20 cellular contexts compared by ENCODE assay signal in genomic region chr9:131439224-131439623, GRCh38. TPM values are rescaled to one million over a fixed set of nuclear protein-coding genes. Genes with fewer than 3 reads are reported as not detected.
DNase-seq lines count a peak whose midpoint lies in the region; ATAC-seq and TF ChIP-seq lines count a peak whose summit lies in the region.
"Had no signal": no experiment of that assay in that cellular context is flagged by ENCODE, and none has a peak within 500 bp of the region (broad histone marks: within the 10 kb centered on the region; RNA-seq: fewer than 3 reads in every experiment).

No MANE protein-coding gene starts in this region.

- no peaks in the 10 kb centered on the region for H3K27me3 Mint-ChIP-seq in CD4-positive, alpha-beta T cell
- H3K27me3 Mint-ChIP-seq in activated T-helper 2 cell treated with anti-CD3 and anti-CD28 coated beads, Interferon-gamma antibody, Interleukin-2, Interleukin-4, amounts not matched to agents 10 μg/mL and 5 μg/mL and 100 μg/mL, durations not matched to agents 14 hours and 24 hours and 36 hours (ENCODE audit: low read depth) = no peaks in the 10 kb centered on the region
- H3K27me3 Mint-ChIP-seq in mesothelial cell of epicardium (ENCODE audit: low read depth) = no peaks in the 10 kb centered on the region
- H3K27me3 Mint-ChIP-seq: activated naive CD4-positive, alpha-beta T cell treated with anti-CD3 and anti-CD28 coated beads, Interleukin-2, amount 10 ng/mL, durations not matched to agents 7 days and 5 days had no signal

- peaks cover 14% of the 10 kb centered on the region for H3K4me1 Mint-ChIP-seq in CD4-positive, alpha-beta T cell (ENCODE audit: low read depth)
- H3K4me1 Mint-ChIP-seq in activated T-helper 2 cell treated with anti-CD3 and anti-CD28 coated beads, Interferon-gamma antibody, Interleukin-2, Interleukin-4, amounts not matched to agents 10 μg/mL and 5 μg/mL and 100 μg/mL, durations not matched to agents 14 hours and 24 hours and 36 hours (ENCODE audit: low read depth) = peaks cover 25% of the 10 kb centered on the region
- no peaks in the 10 kb centered on the region for H3K4me1 Mint-ChIP-seq in mesothelial cell of epicardium

- H3K27me3 ChIP-seq in CD4-positive, alpha-beta T cell (ENCODE audit: control insufficient read depth, insufficient read depth, low read length) = no peaks in the 10 kb centered on the region
- H3K27me3 ChIP-seq: BE2C, body of pancreas had no signal

- peak overlapping the region; percentile 13 for H3K27ac Mint-ChIP-seq in CD4-positive, alpha-beta T cell
- H3K27ac Mint-ChIP-seq in activated T-helper 2 cell treated with anti-CD3 and anti-CD28 coated beads, Interferon-gamma antibody, Interleukin-2, Interleukin-4, amounts not matched to agents 10 μg/mL and 5 μg/mL and 100 μg/mL, durations not matched to agents 14 hours and 24 hours and 36 hours = peak overlapping the region; percentile 38
- peak overlapping the region; percentile 18 for H3K27ac Mint-ChIP-seq in mesothelial cell of epicardium

- CTCF ChIA-PET in CD4-positive, alpha-beta T cell (lab: Charles Lee) = no interaction called here

- H3K9me3 Mint-ChIP-seq in CD4-positive, alpha-beta T cell = no peaks in the 10 kb centered on the region
- H3K9me3 Mint-ChIP-seq in activated T-helper 2 cell treated with anti-CD3 and anti-CD28 coated beads, Interferon-gamma antibody, Interleukin-2, Interleukin-4, amounts not matched to agents 10 μg/mL and 5 μg/mL and 100 μg/mL, durations not matched to agents 14 hours and 24 hours and 36 hours = no peaks in the 10 kb centered on the region
- H3K9me3 Mint-ChIP-seq in mesothelial cell of epicardium = no peaks in the 10 kb centered on the region
- H3K9me3 Mint-ChIP-seq: activated naive CD4-positive, alpha-beta T cell treated with anti-CD3 and anti-CD28 coated beads, Interleukin-2, amount 10 ng/mL, durations not matched to agents 7 days and 5 days had no signal

- ATAC-seq in CD4-positive, alpha-beta T cell (ENCODE audit: poor library complexity) = no peak
- no peak for ATAC-seq in HG02642 (IDR thresholded peaks at IDR 0.05; ENCODE audit: poor library complexity, unreplicated experiment)
- ATAC-seq in HG03432 (IDR thresholded peaks at IDR 0.05; ENCODE audit: unreplicated experiment) = no peak
- ATAC-seq: body of pancreas, lower lobe of right lung had no signal

- intact Hi-C loops in CD4-positive, alpha-beta T cell (cut with DNase I, micrococcal nuclease) = no loop called here
- intact Hi-C loops in activated T-helper 2 cell treated with anti-CD3 and anti-CD28 coated beads, Interferon-gamma antibody, Interleukin-2, Interleukin-4, amounts not matched to agents 10 μg/mL and 5 μg/mL and 100 μg/mL, durations not matched to agents 14 hours and 24 hours and 36 hours (cut with micrococcal nuclease) = no loop called here

- no peaks in the 10 kb centered on the region for H3K9me3 ChIP-seq in CD4-positive, alpha-beta T cell (ENCODE audit: control insufficient read depth, low read length)
- H3K9me3 ChIP-seq: BE2C, body of pancreas, lower lobe of right lung had no signal

- no peak overlapping the region for H3K27ac ChIP-seq in CD4-positive, alpha-beta T cell (ENCODE audit: low read depth, low read length)
- no peak overlapping the region for H3K27ac ChIP-seq in substantia nigra (ENCODE audit: low read depth, low read length, poor library complexity, severe bottlenecking)
- H3K27ac ChIP-seq: body of pancreas, lower lobe of right lung, WERI-Rb-1 had no signal

- DNase-seq in AG20443 (ENCODE audit: low spot score) (peak; percentile 2), mesothelial cell of epicardium (ENCODE audit: low spot score in 2 of 2, unreplicated experiment in 2 of 2) (no peak), SIG-M5 treated with dmso at 0.1 percent for 504 hours (lab: John Stamatoyannopoulos, UW; ENCODE audit: unreplicated experiment) (no peak), substantia nigra (lab: John Stamatoyannopoulos, UW) (no peak)
- peak in 1 of 10 experiments; percentile 12 for DNase-seq in CD4-positive, alpha-beta T cell
- DNase-seq in activated T-helper 2 cell treated with anti-CD3 and anti-CD28 coated beads, Interferon-gamma antibody, Interleukin-2, Interleukin-4, amounts not matched to agents 10 μg/mL and 5 μg/mL and 100 μg/mL, durations not matched to agents 14 hours and 24 hours and 36 hours (ENCODE audit: low spot score) = no peak
- DNase-seq: activated naive CD4-positive, alpha-beta T cell treated with anti-CD3 and anti-CD28 coated beads, Interleukin-2, amount 10 ng/mL, durations not matched to agents 7 days and 5 days; BE2C; body of pancreas; GOT3; hippocampal formation; islet precursor cell; lower lobe of right lung; NCI-H748 treated with DMSO at 0.1 percent for 48 hours; posterior cingulate gyrus; SIG-M5; stimulated activated CD4-positive, alpha-beta T cell treated with anti-CD3 and anti-CD28 coated beads, Interleukin-2, amount 100 ng/mL, for 24 hours; WERI-Rb-1 had no signal

- POLR2A ChIA-PET in CD4-positive, alpha-beta T cell (lab: Charles Lee) = interaction anchor here (0.8 to 1.7 kb wide), 2 partner anchors 31 to 41 kb away, joined by 3 to 5 read pairs; no protein-coding TSS in a partner anchor

- TF ChIP-seq CTCF in CD4-positive, alpha-beta T cell (IDR thresholded peaks at IDR 0.05) = no peak
- no peak for TF ChIP-seq CTCF in mesothelial cell of epicardium (IDR thresholded peaks at IDR 0.05; ENCODE audit: unreplicated experiment)

- H3K36me3 Mint-ChIP-seq in CD4-positive, alpha-beta T cell (ENCODE audit: low read depth) = peaks cover 95% of the 10 kb centered on the region
- peaks cover 87% of the 10 kb centered on the region for H3K36me3 Mint-ChIP-seq in activated T-helper 2 cell treated with anti-CD3 and anti-CD28 coated beads, Interferon-gamma antibody, Interleukin-2, Interleukin-4, amounts not matched to agents 10 μg/mL and 5 μg/mL and 100 μg/mL, durations not matched to agents 14 hours and 24 hours and 36 hours (ENCODE audit: low read depth)
- H3K36me3 Mint-ChIP-seq in mesothelial cell of epicardium = peaks cover 55% of the 10 kb centered on the region

- H3K4me3 Mint-ChIP-seq in CD4-positive, alpha-beta T cell = no peak overlapping the region
- no peak overlapping the region for H3K4me3 Mint-ChIP-seq in activated T-helper 2 cell treated with anti-CD3 and anti-CD28 coated beads, Interferon-gamma antibody, Interleukin-2, Interleukin-4, amounts not matched to agents 10 μg/mL and 5 μg/mL and 100 μg/mL, durations not matched to agents 14 hours and 24 hours and 36 hours (ENCODE audit: low read depth)
- no peak overlapping the region for H3K4me3 Mint-ChIP-seq in mesothelial cell of epicardium
- H3K4me3 Mint-ChIP-seq: activated naive CD4-positive, alpha-beta T cell treated with anti-CD3 and anti-CD28 coated beads, Interleukin-2, amount 10 ng/mL, durations not matched to agents 7 days and 5 days had no signal

RNA-seq across cellular contexts. Expression of gene PRRC2B, which starts 45.3 kb away (rescaled TPM):
- 100 to 1,000 TPM; 256 to 268 TPM for total RNA-seq in CD4-positive, alpha-beta T cell
- total RNA-seq in activated T-helper 2 cell treated with anti-CD3 and anti-CD28 coated beads, Interferon-gamma antibody, Interleukin-2, Interleukin-4, amounts not matched to agents 10 μg/mL and 5 μg/mL and 100 μg/mL, durations not matched to agents 14 hours and 24 hours and 36 hours = 150 and 174 TPM in 2 replicates
- 495 to 505 TPM (median 497 TPM) in 3 replicates for total RNA-seq in mesothelial cell of epicardium
